14 cellular contexts compared by ENCODE assay signal in genomic region chr12:40697566-40698257, GRCh38. TPM values are rescaled to one million over a fixed set of nuclear protein-coding genes. Genes with fewer than 3 reads are reported as not detected.
DNase-seq lines count a peak whose midpoint lies in the region; ATAC-seq and TF ChIP-seq lines count a peak whose summit lies in the region.
"Had no signal": no experiment of that assay in that cellular context is flagged by ENCODE, and none has a peak within 500 bp of the region (broad histone marks: within the 10 kb centered on the region; RNA-seq: fewer than 3 reads in every experiment).

No MANE protein-coding gene starts in this region.

- H3K4me3 Mint-ChIP-seq in stimulated activated naive B cell treated with anti-CD40 and anti-IgM and Interleukin-4, amounts not matched to agents 10 μg/mL and 1 μg/mL and 100 μg/mL, for 72 hours: no peak overlapping the region
- H3K4me3 Mint-ChIP-seq: activated CD8-positive, alpha-beta T cell treated with anti-CD3 and anti-CD28 coated beads for 36 hours had no signal

- H3K27me3 Mint-ChIP-seq in stimulated activated naive B cell treated with anti-CD40 and anti-IgM and Interleukin-4, amounts not matched to agents 10 μg/mL and 1 μg/mL and 100 μg/mL, for 72 hours: peaks cover 14 to 18% of the 10 kb centered on the region in 2 donors

- H3K4me1 Mint-ChIP-seq in stimulated activated naive B cell treated with anti-CD40 and anti-IgM and Interleukin-4, amounts not matched to agents 10 μg/mL and 1 μg/mL and 100 μg/mL, for 72 hours: no peaks in the 10 kb centered on the region

- POLR2A ChIA-PET in HEK293T (lab: Yijun Ruan, JAX): no interaction called here

- H3K9me3 Mint-ChIP-seq in stimulated activated naive B cell treated with anti-CD40 and anti-IgM and Interleukin-4, amounts not matched to agents 10 μg/mL and 1 μg/mL and 100 μg/mL, for 72 hours: peaks cover 0 to 3% of the 10 kb centered on the region in 2 donors
- H3K9me3 Mint-ChIP-seq: activated CD8-positive, alpha-beta T cell treated with anti-CD3 and anti-CD28 coated beads for 36 hours had no signal

- DNase-seq in HEK293T (ENCODE audit: extremely low spot score) (no peak), NCI-H446 (lab: John Stamatoyannopoulos, UW) (peak; percentile 70 to 90), amniotic epithelial cell (ENCODE audit: low read depth) (peak; percentile 1), renal cortical epithelial cell (ENCODE audit: low read depth) (peak; percentile 57)
- DNase-seq in stimulated activated naive B cell treated with anti-CD40 and anti-IgM and Interleukin-4, amounts not matched to agents 10 μg/mL and 1 μg/mL and 100 μg/mL, for 72 hours: no peak
- DNase-seq: activated CD8-positive, alpha-beta T cell treated with anti-CD3 and anti-CD28 coated beads for 36 hours; activated effector memory CD4-positive, alpha-beta T cell treated with Interleukin-2 at 50 U/mL for 16 hours; Calu3; spleen; thyroid gland had no signal

- H3K36me3 Mint-ChIP-seq in stimulated activated naive B cell treated with anti-CD40 and anti-IgM and Interleukin-4, amounts not matched to agents 10 μg/mL and 1 μg/mL and 100 μg/mL, for 72 hours: no peaks in the 10 kb centered on the region

- TF ChIP-seq POLR2A in GM18505 (IDR thresholded peaks at IDR 0.05; ENCODE audit: borderline replicate concordance, extremely low read depth, insufficient read depth, insufficient read length): no peak

- CTCF ChIA-PET in HEK293T (lab: Yijun Ruan, JAX): interaction anchor here (0.6 kb wide), 2 partner anchors 17 to 77 kb away, joined by 3 read pairs; no protein-coding TSS in a partner anchor

- ATAC-seq in GM18505 (IDR thresholded peaks at IDR 0.05; ENCODE audit: unreplicated experiment) (no peak), HG03097 (IDR thresholded peaks at IDR 0.05; ENCODE audit: low FRiP score, unreplicated experiment) (no peak)
- ATAC-seq in stimulated activated naive B cell treated with anti-CD40 and anti-IgM and Interleukin-4, amounts not matched to agents 10 μg/mL and 1 μg/mL and 100 μg/mL, for 72 hours (replicated peaks): no peak
- ATAC-seq: activated CD8-positive, alpha-beta T cell treated with anti-CD3 and anti-CD28 coated beads for 36 hours had no signal

- no peak overlapping the region for H3K27ac Mint-ChIP-seq in stimulated activated naive B cell treated with anti-CD40 and anti-IgM and Interleukin-4, amounts not matched to agents 10 μg/mL and 1 μg/mL and 100 μg/mL, for 72 hours
- H3K27ac Mint-ChIP-seq: activated CD8-positive, alpha-beta T cell treated with anti-CD3 and anti-CD28 coated beads for 36 hours had no signal

TF ChIP-seq in HEK293T, 16 proteins besides CTCF, POLR2A, EP300 and RAD21:
- TF ChIP-seq TARDBP (IDR thresholded peaks at IDR 0.05): no peak
- TF ChIP-seq LEF1 (IDR thresholded peaks at IDR 0.05; ENCODE audit: borderline replicate concordance): no peak
- peak; percentile 86 for TF ChIP-seq ZNF384 (IDR thresholded peaks at IDR 0.05)
- TF ChIP-seq SP1 (IDR thresholded peaks at IDR 0.05): no peak
- TF ChIP-seq FOXM1 (IDR thresholded peaks at IDR 0.05; ENCODE audit: borderline replicate concordance): no peak
- no peak for TF ChIP-seq NFRKB (IDR thresholded peaks at IDR 0.05)
- TF ChIP-seq CTBP1 (IDR thresholded peaks at IDR 0.05; ENCODE audit: borderline replicate concordance): no peak
- TF ChIP-seq PKNOX1 (IDR thresholded peaks at IDR 0.05): 0 out of 2 replicates have a peak, but pooled peaks have one; percentile 31
- TF ChIP-seq SUZ12 (IDR thresholded peaks at IDR 0.05): no peak
- no peak for TF ChIP-seq HDGF (IDR thresholded peaks at IDR 0.05; ENCODE audit: borderline replicate concordance)

RNA-seq across cellular contexts. Expression of gene CNTN1, which starts 5.5 kb away (rescaled TPM):
- total RNA-seq in renal cortical epithelial cell: 2.0 and 4.5 TPM in 2 replicates
- total RNA-seq: activated CD8-positive, alpha-beta T cell treated with anti-CD3 and anti-CD28 coated beads for 36 hours; Calu3; OCI-LY7; T-helper 2 cell treated with Interferon-gamma antibody and Interleukin-4, amounts not matched to agents 100 ng/mL and 5 ng/mL, for 36 hours had no signal

Comparison
In these comparisons a context has a peak if more than half of its experiments do, and no peak if none do; other contexts are left out.
1. DNase-seq: peak in NCI-H446 (2 of 2), amniotic epithelial cell (single experiment) and renal cortical epithelial cell (single experiment); none in HEK293T (single experiment) and stimulated activated naive B cell treated with anti-CD40 and anti-IgM and Interleukin-4, amounts not matched to agents 10 μg/mL and 1 μg/mL and 100 μg/mL, for 72 hours (single experiment).